In genomic region chr15:100547961-100548360, GRCh38 we compare ENCODE assay signal across 1 cellular context.
TF ChIP-seq lines count a peak whose summit lies in the region.

No MANE protein-coding gene starts in this region.

TF ChIP-seq in A549, 52 proteins besides CTCF, POLR2A, EP300 and RAD21:
- TF ChIP-seq RCOR1 (IDR thresholded peaks at IDR 0.05; ENCODE audit: low read depth, low read length) (no peak), TP53 (CRISPR knock-in tag; IDR thresholded peaks at IDR 0.05) (no peak), PHF8 (IDR thresholded peaks at IDR 0.05; ENCODE audit: borderline replicate concordance, low read depth) (no peak), ZC3H11A (IDR thresholded peaks at IDR 0.05) (no peak), ATOH8 (CRISPR knock-in tag; IDR thresholded peaks at IDR 0.05; ENCODE audit: low read depth) (no peak), NR3C1 (IDR thresholded peaks at IDR 0.05) (no peak), NFE2L2 (conservative IDR thresholded peaks at IDR 0.05; ENCODE audit: low read length) (no peak), GATA3 (IDR thresholded peaks at IDR 0.05; ENCODE audit: borderline replicate concordance) (no peak), ESRRA (IDR thresholded peaks at IDR 0.05; ENCODE audit: borderline replicate concordance, low read length) (no peak), FOXS1 (CRISPR knock-in tag; IDR thresholded peaks at IDR 0.05) (no peak), RNF2 (IDR thresholded peaks at IDR 0.05; ENCODE audit: borderline replicate concordance, low read depth) (no peak)
TF ChIP-seq in A549: peak in this region for 0.
